ENCODE assay signal across 2 cellular contexts in the genomic region with DNA sequence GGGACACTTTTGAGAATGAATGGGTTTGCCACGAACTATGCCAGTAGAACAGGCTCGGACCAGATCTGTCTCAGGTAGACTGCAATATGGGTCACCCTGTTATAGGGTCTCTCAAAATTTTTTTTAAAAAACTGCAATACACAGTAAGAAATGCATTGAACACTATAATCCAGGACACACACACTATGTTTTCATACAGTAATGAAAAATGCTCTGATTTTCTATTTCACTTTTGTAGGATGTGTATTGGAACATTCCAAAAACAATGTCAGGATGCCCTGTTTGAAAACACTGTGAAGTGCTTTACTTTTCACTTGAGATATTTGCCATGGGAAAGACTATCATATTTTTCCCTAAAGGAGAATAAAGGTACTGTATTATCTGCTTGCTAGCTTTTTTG.
A peak's percentile ranks its signal among the peaks of the same experiment; 100 is the strongest.
TF ChIP-seq lines count a peak whose summit lies in the region.

No MANE protein-coding gene starts in this region.

TF ChIP-seq in HEK293, 187 proteins besides CTCF, POLR2A, EP300 and RAD21:
- TF ChIP-seq, protein P1, sequence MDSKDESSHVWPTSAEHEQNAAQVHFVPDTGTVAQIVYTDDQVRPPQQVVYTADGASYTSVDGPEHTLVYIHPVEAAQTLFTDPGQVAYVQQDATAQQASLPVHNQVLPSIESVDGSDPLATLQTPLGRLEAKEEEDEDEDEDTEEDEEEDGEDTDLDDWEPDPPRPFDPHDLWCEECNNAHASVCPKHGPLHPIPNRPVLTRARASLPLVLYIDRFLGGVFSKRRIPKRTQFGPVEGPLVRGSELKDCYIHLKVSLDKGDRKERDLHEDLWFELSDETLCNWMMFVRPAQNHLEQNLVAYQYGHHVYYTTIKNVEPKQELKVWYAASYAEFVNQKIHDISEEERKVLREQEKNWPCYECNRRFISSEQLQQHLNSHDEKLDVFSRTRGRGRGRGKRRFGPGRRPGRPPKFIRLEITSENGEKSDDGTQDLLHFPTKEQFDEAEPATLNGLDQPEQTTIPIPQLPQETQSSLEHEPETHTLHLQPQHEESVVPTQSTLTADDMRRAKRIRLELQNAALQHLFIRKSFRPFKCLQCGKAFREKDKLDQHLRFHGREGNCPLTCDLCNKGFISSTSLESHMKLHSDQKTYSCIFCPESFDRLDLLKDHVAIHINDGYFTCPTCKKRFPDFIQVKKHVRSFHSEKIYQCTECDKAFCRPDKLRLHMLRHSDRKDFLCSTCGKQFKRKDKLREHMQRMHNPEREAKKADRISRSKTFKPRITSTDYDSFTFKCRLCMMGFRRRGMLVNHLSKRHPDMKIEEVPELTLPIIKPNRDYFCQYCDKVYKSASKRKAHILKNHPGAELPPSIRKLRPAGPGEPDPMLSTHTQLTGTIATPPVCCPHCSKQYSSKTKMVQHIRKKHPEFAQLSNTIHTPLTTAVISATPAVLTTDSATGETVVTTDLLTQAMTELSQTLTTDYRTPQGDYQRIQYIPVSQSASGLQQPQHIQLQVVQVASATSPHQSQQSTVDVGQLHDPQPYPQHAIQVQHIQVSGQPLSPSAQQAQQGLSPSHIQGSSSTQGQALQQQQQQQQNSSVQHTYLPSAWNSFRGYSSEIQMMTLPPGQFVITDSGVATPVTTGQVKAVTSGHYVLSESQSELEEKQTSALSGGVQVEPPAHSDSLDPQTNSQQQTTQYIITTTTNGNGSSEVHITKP (tag by site-specific recombination; IDR thresholded peaks at IDR 0.05): peak; percentile 65
- TF ChIP-seq, protein P2, sequence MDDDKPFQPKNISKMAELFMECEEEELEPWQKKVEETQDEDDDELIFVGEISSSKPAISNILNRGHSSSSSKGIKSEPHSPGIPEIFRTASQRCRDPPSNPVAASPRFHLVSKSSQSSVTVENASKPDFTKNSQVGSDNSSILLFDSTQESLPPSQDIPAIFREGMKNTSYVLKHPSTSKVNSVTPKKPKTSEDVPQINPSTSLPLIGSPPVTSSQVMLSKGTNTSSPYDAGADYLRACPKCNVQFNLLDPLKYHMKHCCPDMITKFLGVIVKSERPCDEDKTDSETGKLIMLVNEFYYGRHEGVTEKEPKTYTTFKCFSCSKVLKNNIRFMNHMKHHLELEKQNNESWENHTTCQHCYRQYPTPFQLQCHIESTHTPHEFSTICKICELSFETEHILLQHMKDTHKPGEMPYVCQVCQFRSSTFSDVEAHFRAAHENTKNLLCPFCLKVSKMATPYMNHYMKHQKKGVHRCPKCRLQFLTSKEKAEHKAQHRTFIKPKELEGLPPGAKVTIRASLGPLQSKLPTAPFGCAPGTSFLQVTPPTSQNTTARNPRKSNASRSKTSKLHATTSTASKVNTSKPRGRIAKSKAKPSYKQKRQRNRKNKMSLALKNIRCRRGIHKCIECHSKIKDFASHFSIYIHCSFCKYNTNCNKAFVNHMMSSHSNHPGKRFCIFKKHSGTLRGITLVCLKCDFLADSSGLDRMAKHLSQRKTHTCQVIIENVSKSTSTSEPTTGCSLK (tag by site-specific recombination; IDR thresholded peaks at IDR 0.05): no peak

TF ChIP-seq in endothelial cell of umbilical vein, 7 proteins besides CTCF, POLR2A, EP300 and RAD21:
- TF ChIP-seq, protein P3, sequence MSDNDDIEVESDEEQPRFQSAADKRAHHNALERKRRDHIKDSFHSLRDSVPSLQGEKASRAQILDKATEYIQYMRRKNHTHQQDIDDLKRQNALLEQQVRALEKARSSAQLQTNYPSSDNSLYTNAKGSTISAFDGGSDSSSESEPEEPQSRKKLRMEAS (IDR thresholded peaks at IDR 0.05; ENCODE audit: insufficient read depth, insufficient read length): no peak
- TF ChIP-seq GATA2 (IDR thresholded peaks at IDR 0.05; ENCODE audit: insufficient read depth, insufficient read length, low read depth, low read length) (no peak), FOS (IDR thresholded peaks at IDR 0.05; ENCODE audit: borderline replicate concordance, insufficient read depth, low read length) (no peak), JUN (IDR thresholded peaks at IDR 0.05; ENCODE audit: borderline replicate concordance, insufficient read depth, insufficient read length, low read depth) (no peak), EZH2 (IDR thresholded peaks at IDR 0.05; ENCODE audit: borderline replicate concordance, low read depth, low read length, severe bottlenecking) (no peak), MYC (IDR thresholded peaks at IDR 0.05; ENCODE audit: low read depth, low read length) (no peak), POLR2AphosphoS5 (IDR thresholded peaks at IDR 0.05; ENCODE audit: insufficient read depth, low read depth, low read length) (no peak)
TF ChIP-seq in endothelial cell of umbilical vein: peak in this region for 0.
